ENCODE assay signal across 30 cellular contexts in genomic region chr2:144730711-144731110, GRCh38.
"Had no signal": no experiment of that assay in that cellular context is flagged by ENCODE, and none has a peak within 500 bp of the region (broad histone marks: within the 10 kb centered on the region; RNA-seq: fewer than 3 reads in every experiment).

No MANE protein-coding gene starts in this region.

- H3K4me3 ChIP-seq: adrenal gland, body of pancreas, esophagus muscularis mucosa, gastrocnemius medialis, heart left ventricle had no signal

- ATAC-seq: activated CD4-positive, CD25-positive, alpha-beta regulatory T cell treated with anti-CD3 and anti-CD28 coated beads, Interleukin-2, amount 50 U/mL, for 24 hours; activated CD8-positive, alpha-beta T cell treated with anti-CD3 and anti-CD28 coated beads for 36 hours; activated naive CD8-positive, alpha-beta T cell treated with anti-CD3 and anti-CD28 coated beads, Interleukin-2, amount 50 U/mL, for 24 hours; body of pancreas; effector memory CD8-positive, alpha-beta T cell; foreskin keratinocyte; gastrocnemius medialis; heart left ventricle; T-helper 17 cell had no signal

- H3K9me3 ChIP-seq: adrenal gland, body of pancreas, gastrocnemius medialis had no signal

- H3K27me3 ChIP-seq: adrenal gland, body of pancreas, esophagus muscularis mucosa, gastrocnemius medialis, heart left ventricle had no signal

- H3K4me1 ChIP-seq: adrenal gland, body of pancreas, esophagus muscularis mucosa, foreskin keratinocyte, gastrocnemius medialis had no signal

- DNase-seq: activated B cell treated with CpG ODN at 0.5 μM for 24 hours; activated CD4-positive, alpha-beta T cell treated with anti-CD3 and anti-CD28 coated beads for 48 hours; activated CD4-positive, alpha-beta T cell treated with anti-CD3 and anti-CD28 coated beads, Interleukin-2, amount 50 U/mL, for 1 hour; activated CD4-positive, alpha-beta T cell treated with anti-CD3 and anti-CD28 coated beads, Interleukin-2, amount 50 U/mL, for 48 hours; activated CD8-positive, alpha-beta memory T cell treated with anti-CD3 and anti-CD28 coated beads for 24 hours; activated CD8-positive, alpha-beta T cell treated with anti-CD3 and anti-CD28 coated beads for 36 hours; activated effector memory CD4-positive, alpha-beta T cell treated with anti-CD3 and anti-CD28 coated beads, Interleukin-2, amount 50 U/mL, for 16 hours; activated naive CD4-positive, alpha-beta T cell treated with anti-CD3 and anti-CD28 coated beads for 36 hours; activated naive CD8-positive, alpha-beta T cell treated with anti-CD3 and anti-CD28 coated beads for 36 hours; activated naive CD8-positive, alpha-beta T cell treated with anti-CD3 and anti-CD28 coated beads, Interleukin-2, amount 50 U/mL, for 24 hours; activated T-cell treated with anti-CD3 and anti-CD28 coated beads, Interleukin-2, amount 50 U/mL, for 48 hours; adrenal gland; amygdala; aorta; body of pancreas; caudate nucleus; cortex of kidney; dermis blood vessel endothelial cell; effector CD4-positive, alpha-beta T cell; effector memory CD8-positive, alpha-beta T cell; erythroblast; foreskin keratinocyte; gastrocnemius medialis; glutamatergic neuron; heart left ventricle; T-helper 17 cell; T1000; WERI-Rb-1 had no signal

- H3K36me3 ChIP-seq: adrenal gland, esophagus muscularis mucosa, gastrocnemius medialis, heart left ventricle, WERI-Rb-1 had no signal

- H3K27ac ChIP-seq: adrenal gland, body of pancreas, esophagus muscularis mucosa, foreskin keratinocyte, gastrocnemius medialis, heart left ventricle, WERI-Rb-1 had no signal
